In genomic region chr14:87121716-87122115, GRCh38 we compare ENCODE assay signal across 29 cellular contexts.
"Had no signal": no experiment of that assay in that cellular context is flagged by ENCODE, and none has a peak within 500 bp of the region (broad histone marks: within the 10 kb centered on the region; RNA-seq: fewer than 3 reads in every experiment).

No MANE protein-coding gene starts in this region.

- H3K36me3 Mint-ChIP-seq: activated naive CD4-positive, alpha-beta T cell treated with anti-CD3 and anti-CD28 coated beads, Interleukin-2, amount 10 ng/mL, durations not matched to agents 7 days and 5 days; activated naive CD4-positive, alpha-beta T cell treated with anti-CD3 and anti-CD28 coated beads, Interleukin-2, amount 50 U/mL, for 72 hours had no signal

- H3K27ac ChIP-seq: adrenal gland, body of pancreas, foreskin keratinocyte, gastrocnemius medialis had no signal

- H3K4me1 ChIP-seq: adrenal gland, body of pancreas, foreskin keratinocyte, gastrocnemius medialis, heart left ventricle had no signal

- H3K9me3 ChIP-seq: adrenal gland, gastrocnemius medialis had no signal

- H3K36me3 ChIP-seq: adrenal gland, gastrocnemius medialis, heart left ventricle had no signal

- H3K4me3 Mint-ChIP-seq: activated CD4-positive, alpha-beta memory T cell treated with anti-CD3 and anti-CD28 coated beads, Interleukin-2, amount 10 ng/mL, durations not matched to agents 7 days and 5 days; activated CD4-positive, alpha-beta T cell treated with anti-CD3 and anti-CD28 coated beads, Interleukin-2, amount 10 ng/mL, durations not matched to agents 7 days and 5 days; activated naive CD4-positive, alpha-beta T cell treated with anti-CD3 and anti-CD28 coated beads, Interleukin-2, amount 10 ng/mL, durations not matched to agents 7 days and 5 days; activated T-cell treated with anti-CD3 and anti-CD28 coated beads, Interleukin-2, amount 50 U/mL, for 24 hours; activated T-cell treated with anti-CD3 and anti-CD28 coated beads, Interleukin-2, amount 50 U/mL, for 72 hours; T-helper 17 cell; T-helper 2 cell treated with Interferon-gamma antibody and Interleukin-4, amounts not matched to agents 5 μg/mL and 100 μg/mL, for 36 hours had no signal

- H3K27me3 ChIP-seq: adrenal gland, body of pancreas, foreskin keratinocyte, gastrocnemius medialis, heart left ventricle had no signal

- H3K4me3 ChIP-seq: adrenal gland, body of pancreas, gastrocnemius medialis, heart left ventricle had no signal

- H3K27ac Mint-ChIP-seq: activated CD4-positive, alpha-beta memory T cell treated with anti-CD3 and anti-CD28 coated beads, Interleukin-2, amount 10 ng/mL, durations not matched to agents 7 days and 5 days; activated CD4-positive, alpha-beta T cell treated with anti-CD3 and anti-CD28 coated beads, Interleukin-2, amount 10 ng/mL, durations not matched to agents 7 days and 5 days; activated naive CD4-positive, alpha-beta T cell treated with anti-CD3 and anti-CD28 coated beads, Interleukin-2, amount 10 ng/mL, durations not matched to agents 7 days and 5 days; activated naive CD4-positive, alpha-beta T cell treated with anti-CD3 and anti-CD28 coated beads, Interleukin-2, amount 50 U/mL, for 72 hours; activated T-cell treated with anti-CD3 and anti-CD28 coated beads, Interleukin-2, amount 50 U/mL, for 24 hours; activated T-cell treated with anti-CD3 and anti-CD28 coated beads, Interleukin-2, amount 50 U/mL, for 72 hours; T-helper 17 cell; T-helper 2 cell treated with Interferon-gamma antibody and Interleukin-4, amounts not matched to agents 5 μg/mL and 100 μg/mL, for 36 hours had no signal

- H3K9me3 Mint-ChIP-seq: activated naive CD4-positive, alpha-beta T cell treated with anti-CD3 and anti-CD28 coated beads, Interleukin-2, amount 10 ng/mL, durations not matched to agents 7 days and 5 days had no signal

- H3K4me1 Mint-ChIP-seq: activated CD4-positive, alpha-beta memory T cell treated with anti-CD3 and anti-CD28 coated beads, Interleukin-2, amount 10 ng/mL, durations not matched to agents 7 days and 5 days; activated CD4-positive, alpha-beta T cell treated with anti-CD3 and anti-CD28 coated beads, Interleukin-2, amount 10 ng/mL, durations not matched to agents 7 days and 5 days; activated naive CD4-positive, alpha-beta T cell treated with anti-CD3 and anti-CD28 coated beads, Interleukin-2, amount 10 ng/mL, durations not matched to agents 7 days and 5 days; T-helper 17 cell had no signal

- H3K27me3 Mint-ChIP-seq: activated CD4-positive, alpha-beta memory T cell treated with anti-CD3 and anti-CD28 coated beads, Interleukin-2, amount 10 ng/mL, durations not matched to agents 7 days and 5 days; activated CD4-positive, alpha-beta T cell treated with anti-CD3 and anti-CD28 coated beads, Interleukin-2, amount 10 ng/mL, durations not matched to agents 7 days and 5 days; activated naive CD4-positive, alpha-beta T cell treated with anti-CD3 and anti-CD28 coated beads, Interleukin-2, amount 10 ng/mL, durations not matched to agents 7 days and 5 days; activated T-cell treated with anti-CD3 and anti-CD28 coated beads, Interleukin-2, amount 50 U/mL, for 24 hours; T-helper 17 cell had no signal

- ATAC-seq: activated naive CD4-positive, alpha-beta T cell treated with anti-CD3 and anti-CD28 coated beads, Interleukin-2, amount 50 U/mL, for 72 hours; activated T-cell treated with anti-CD3 and anti-CD28 coated beads, Interleukin-2, amount 50 U/mL, for 72 hours; body of pancreas; esophagus mucosa; foreskin keratinocyte; gastrocnemius medialis; heart left ventricle; T-helper 17 cell had no signal

- DNase-seq: activated CD4-positive, alpha-beta memory T cell treated with anti-CD3 and anti-CD28 coated beads, Interleukin-2, amount 10 ng/mL, durations not matched to agents 7 days and 5 days; activated CD4-positive, alpha-beta T cell treated with anti-CD3 and anti-CD28 coated beads for 1 hour; activated CD4-positive, alpha-beta T cell treated with anti-CD3 and anti-CD28 coated beads for 4 hours; activated CD4-positive, alpha-beta T cell treated with anti-CD3 and anti-CD28 coated beads, Interleukin-2, amount 10 ng/mL, durations not matched to agents 7 days and 5 days; activated CD4-positive, alpha-beta T cell treated with anti-CD3 and anti-CD28 coated beads, Interleukin-2, amount 50 U/mL, for 4 hours; activated CD8-positive, alpha-beta memory T cell treated with anti-CD3 and anti-CD28 coated beads, Interleukin-2, amount 50 U/mL, for 48 hours; activated gamma-delta T cell; activated naive CD4-positive, alpha-beta T cell; activated naive CD4-positive, alpha-beta T cell treated with anti-CD3 and anti-CD28 coated beads, Interleukin-2, amount 10 ng/mL, durations not matched to agents 7 days and 5 days; activated T-cell treated with anti-CD3 and anti-CD28 coated beads for 4 hours; activated T-cell treated with anti-CD3 and anti-CD28 coated beads, Interleukin-2, amount 50 U/mL, for 24 hours; activated T-cell treated with anti-CD3 and anti-CD28 coated beads, Interleukin-2, amount 50 U/mL, for 72 hours; adrenal gland; amygdala; aorta; body of pancreas; caudate nucleus; cortex of kidney; dermis blood vessel endothelial cell; effector CD4-positive, alpha-beta T cell; foreskin keratinocyte; gastrocnemius medialis; glutamatergic neuron; heart left ventricle; hypothalamus; T-helper 17 cell had no signal
